Comparison of ENCODE assay signal across 23 cellular contexts in the genomic region with DNA sequence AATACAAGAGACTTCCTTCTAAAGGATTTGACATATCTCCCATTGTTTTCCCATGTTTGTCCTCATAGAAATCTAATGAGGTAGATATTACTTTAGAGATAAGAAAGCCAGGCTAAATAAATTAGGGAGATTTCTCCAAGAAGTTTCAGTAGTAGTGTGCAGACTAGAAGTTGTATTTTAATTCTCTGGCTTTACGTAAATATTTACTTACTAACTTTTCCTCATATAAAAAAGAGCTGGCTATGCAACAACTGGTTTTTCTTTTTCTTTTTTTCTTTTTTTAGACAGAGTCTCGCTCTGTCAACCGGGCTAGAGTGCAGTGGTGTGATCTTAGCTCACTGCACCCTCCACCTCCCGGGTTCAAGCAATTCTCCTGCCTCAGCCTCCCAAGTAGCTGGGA.
DNase-seq lines count a peak whose midpoint lies in the region; ATAC-seq and TF ChIP-seq lines count a peak whose summit lies in the region.
"Had no signal": no experiment of that assay in that cellular context is flagged by ENCODE, and none has a peak within 500 bp of the region (broad histone marks: within the 10 kb centered on the region; RNA-seq: fewer than 3 reads in every experiment).

No MANE protein-coding gene starts in this region.

- H3K9me3 ChIP-seq in OCI-LY3 (ENCODE audit: insufficient read depth, low read length) (0 out of 2 replicates have a peak, but pooled peaks cover 11% of the 10 kb centered on the region), esophagus muscularis mucosa (no peaks in the 10 kb centered on the region)
- H3K9me3 ChIP-seq: BE2C, right atrium auricular region had no signal

- intact Hi-C loops in activated CD8-positive, alpha-beta T cell treated with anti-CD3 and anti-CD28 coated beads for 36 hours (cut with micrococcal nuclease): no loop called here
- intact Hi-C loops in dorsolateral prefrontal cortex (cut with DNase I): no loop called here
- intact Hi-C loops in esophagus muscularis mucosa (cut with DNase I): no loop called here

- H3K27me3 ChIP-seq in OCI-LY3 (ENCODE audit: low read depth, low read length): no peaks in the 10 kb centered on the region
- no peaks in the 10 kb centered on the region for H3K27me3 ChIP-seq in dorsolateral prefrontal cortex
- H3K27me3 ChIP-seq in esophagus muscularis mucosa: no peaks in the 10 kb centered on the region
- H3K27me3 ChIP-seq: BE2C, heart left ventricle, right atrium auricular region had no signal

- CTCF ChIA-PET in activated CD8-positive, alpha-beta T cell treated with anti-CD3 and anti-CD28 coated beads for 36 hours (lab: Charles Lee): interaction anchor here (1.4 to 2.3 kb wide), 2 partner anchors 18 to 52 kb away, joined by 3 to 8 read pairs; no protein-coding TSS in a partner anchor
- CTCF ChIA-PET in activated CD8-positive, alpha-beta T cell treated with anti-CD3 and anti-CD28 coated beads, Interleukin-2, amount 10 ng/mL, durations not matched to agents 7 days and 5 days (lab: Charles Lee): interaction anchor here (1.2 kb wide), 1 partner anchor 52 kb away, joined by 3 read pairs; no protein-coding TSS in a partner anchor

- no peak for ATAC-seq in activated CD8-positive, alpha-beta T cell treated with anti-CD3 and anti-CD28 coated beads for 36 hours
- no peak for ATAC-seq in activated CD8-positive, alpha-beta T cell treated with anti-CD3 and anti-CD28 coated beads, Interleukin-2, amount 10 ng/mL, durations not matched to agents 7 days and 5 days
- no peak for ATAC-seq in stimulated activated naive B cell treated with anti-CD40 and anti-IgM and Interleukin-4, amounts not matched to agents 10 μg/mL and 1 μg/mL and 100 μg/mL, for 72 hours (replicated peaks)
- no peak for ATAC-seq in HG02571 (IDR thresholded peaks at IDR 0.05; ENCODE audit: unreplicated experiment)
- ATAC-seq: heart left ventricle had no signal

- H3K27me3 Mint-ChIP-seq in activated CD8-positive, alpha-beta T cell treated with anti-CD3 and anti-CD28 coated beads for 36 hours: no peaks in the 10 kb centered on the region
- H3K27me3 Mint-ChIP-seq in activated CD8-positive, alpha-beta T cell treated with anti-CD3 and anti-CD28 coated beads, Interleukin-2, amount 10 ng/mL, durations not matched to agents 7 days and 5 days (ENCODE audit: low read depth): no peaks in the 10 kb centered on the region
- no peaks in the 10 kb centered on the region for H3K27me3 Mint-ChIP-seq in stimulated activated naive B cell treated with anti-CD40 and anti-IgM and Interleukin-4, amounts not matched to agents 10 μg/mL and 1 μg/mL and 100 μg/mL, for 72 hours

- no peaks in the 10 kb centered on the region for H3K9me3 Mint-ChIP-seq in activated CD8-positive, alpha-beta T cell treated with anti-CD3 and anti-CD28 coated beads for 36 hours
- H3K9me3 Mint-ChIP-seq in activated CD8-positive, alpha-beta T cell treated with anti-CD3 and anti-CD28 coated beads, Interleukin-2, amount 10 ng/mL, durations not matched to agents 7 days and 5 days (ENCODE audit: insufficient read depth): peaks cover 6% of the 10 kb centered on the region
- peaks cover 15 to 19% of the 10 kb centered on the region in 2 donors for H3K9me3 Mint-ChIP-seq in stimulated activated naive B cell treated with anti-CD40 and anti-IgM and Interleukin-4, amounts not matched to agents 10 μg/mL and 1 μg/mL and 100 μg/mL, for 72 hours
- H3K9me3 Mint-ChIP-seq: activated T-helper 1 cell treated with anti-CD3 and anti-CD28 coated beads, Interleukin-12 subunit alpha, Interleukin-12 subunit beta, Interleukin-2, Interleukin-4 antibody, amounts not matched to agents 30 ng/mL and 10 ng/mL and 1 ng/mL, durations not matched to agents 14 hours and 24 hours and 36 hours had no signal

- H3K36me3 Mint-ChIP-seq in activated CD8-positive, alpha-beta T cell treated with anti-CD3 and anti-CD28 coated beads for 36 hours (ENCODE audit: low read depth): peaks cover 19% of the 10 kb centered on the region
- peaks cover 3% of the 10 kb centered on the region for H3K36me3 Mint-ChIP-seq in activated CD8-positive, alpha-beta T cell treated with anti-CD3 and anti-CD28 coated beads, Interleukin-2, amount 10 ng/mL, durations not matched to agents 7 days and 5 days (ENCODE audit: low read depth)
- peaks cover 29 to 37% of the 10 kb centered on the region in 2 donors for H3K36me3 Mint-ChIP-seq in stimulated activated naive B cell treated with anti-CD40 and anti-IgM and Interleukin-4, amounts not matched to agents 10 μg/mL and 1 μg/mL and 100 μg/mL, for 72 hours

- peak overlapping the region; percentile 13 for H3K27ac Mint-ChIP-seq in activated CD8-positive, alpha-beta T cell treated with anti-CD3 and anti-CD28 coated beads for 36 hours
- H3K27ac Mint-ChIP-seq in activated CD8-positive, alpha-beta T cell treated with anti-CD3 and anti-CD28 coated beads, Interleukin-2, amount 10 ng/mL, durations not matched to agents 7 days and 5 days: no peak overlapping the region
- H3K27ac Mint-ChIP-seq in stimulated activated naive B cell treated with anti-CD40 and anti-IgM and Interleukin-4, amounts not matched to agents 10 μg/mL and 1 μg/mL and 100 μg/mL, for 72 hours: peak overlapping the region; percentile 79

- no peak for TF ChIP-seq EP300 in esophagus muscularis mucosa (IDR thresholded peaks at IDR 0.05)

- H3K4me3 ChIP-seq in OCI-LY3 (ENCODE audit: low read length): no peak overlapping the region
- H3K4me3 ChIP-seq in dorsolateral prefrontal cortex: no peak overlapping the region
- no peak overlapping the region for H3K4me3 ChIP-seq in esophagus muscularis mucosa
- H3K4me3 ChIP-seq: heart left ventricle, PC-9, right atrium auricular region had no signal

- H3K4me1 ChIP-seq in OCI-LY3 (ENCODE audit: low read length): peaks cover 25% of the 10 kb centered on the region
- peaks cover 0 to 21% (median 21%) of the 10 kb centered on the region in 4 donors for H3K4me1 ChIP-seq in esophagus muscularis mucosa
- H3K4me1 ChIP-seq: BE2C, right atrium auricular region had no signal

- TF ChIP-seq CTCF in activated CD8-positive, alpha-beta T cell treated with anti-CD3 and anti-CD28 coated beads for 36 hours (IDR thresholded peaks at IDR 0.05): no peak
- no peak for TF ChIP-seq CTCF in OCI-LY3 (IDR thresholded peaks at IDR 0.05; ENCODE audit: low read depth, low read length)
- TF ChIP-seq CTCF in dorsolateral prefrontal cortex (IDR thresholded peaks at IDR 0.05 in 54 of 56, conservative IDR thresholded peaks at IDR 0.05 in 2 of 56; ENCODE audit: low read depth in 1 of 56, partially characterized antibody in 56 of 56): no peak
- TF ChIP-seq CTCF in esophagus muscularis mucosa (IDR thresholded peaks at IDR 0.05): no peak

- no peak overlapping the region for H3K9ac ChIP-seq in OCI-LY3 (ENCODE audit: low read length)

- H2AFZ ChIP-seq in OCI-LY3 (ENCODE audit: low read depth, low read length): no peak overlapping the region
- H2AFZ ChIP-seq: PC-9 had no signal

- H4K20me1 ChIP-seq in OCI-LY3 (ENCODE audit: insufficient read depth, low read length): no peaks in the 10 kb centered on the region

- no peak overlapping the region for H3K4me3 Mint-ChIP-seq in activated CD8-positive, alpha-beta T cell treated with anti-CD3 and anti-CD28 coated beads for 36 hours
- H3K4me3 Mint-ChIP-seq in activated CD8-positive, alpha-beta T cell treated with anti-CD3 and anti-CD28 coated beads, Interleukin-2, amount 10 ng/mL, durations not matched to agents 7 days and 5 days: no peak overlapping the region
- H3K4me3 Mint-ChIP-seq in stimulated activated naive B cell treated with anti-CD40 and anti-IgM and Interleukin-4, amounts not matched to agents 10 μg/mL and 1 μg/mL and 100 μg/mL, for 72 hours: no peak overlapping the region

- POLR2A ChIA-PET in activated CD8-positive, alpha-beta T cell treated with anti-CD3 and anti-CD28 coated beads for 36 hours (lab: Charles Lee): no interaction called here
- POLR2A ChIA-PET in activated CD8-positive, alpha-beta T cell treated with anti-CD3 and anti-CD28 coated beads, Interleukin-2, amount 10 ng/mL, durations not matched to agents 7 days and 5 days (lab: Charles Lee): no interaction called here

- H3K4me1 Mint-ChIP-seq in activated CD8-positive, alpha-beta T cell treated with anti-CD3 and anti-CD28 coated beads for 36 hours (ENCODE audit: low read depth): peaks cover 16% of the 10 kb centered on the region
- peaks cover 13% of the 10 kb centered on the region for H3K4me1 Mint-ChIP-seq in activated CD8-positive, alpha-beta T cell treated with anti-CD3 and anti-CD28 coated beads, Interleukin-2, amount 10 ng/mL, durations not matched to agents 7 days and 5 days (ENCODE audit: low read depth)
- peaks cover 15 to 25% of the 10 kb centered on the region in 2 donors for H3K4me1 Mint-ChIP-seq in stimulated activated naive B cell treated with anti-CD40 and anti-IgM and Interleukin-4, amounts not matched to agents 10 μg/mL and 1 μg/mL and 100 μg/mL, for 72 hours

- H3K27ac ChIP-seq in OCI-LY3 (ENCODE audit: low read length) (peak overlapping the region; percentile 81), dorsolateral prefrontal cortex (peak overlapping the region in 48 of 59 donors; percentile 2 to 76 (median 57)), esophagus muscularis mucosa (replicated peaks in 1 of 4) (peak overlapping the region in 1 of 4 donors; percentile 30)
- H3K27ac ChIP-seq: PC-9, right atrium auricular region, WERI-Rb-1 had no signal

- no peak for DNase-seq in activated CD8-positive, alpha-beta T cell treated with anti-CD3 and anti-CD28 coated beads for 36 hours
- DNase-seq in activated CD8-positive, alpha-beta T cell treated with anti-CD3 and anti-CD28 coated beads, Interleukin-2, amount 10 ng/mL, durations not matched to agents 7 days and 5 days: no peak
- DNase-seq in dorsolateral prefrontal cortex (no peak), NCI-H2196 treated with DMSO at 0.1 percent for 48 hours (lab: John Stamatoyannopoulos, UW; ENCODE audit: unreplicated experiment) (no peak), esophagus muscularis mucosa (ENCODE audit: extremely low spot score) (no peak)
- no peak for DNase-seq in stimulated activated naive B cell treated with anti-CD40 and anti-IgM and Interleukin-4, amounts not matched to agents 10 μg/mL and 1 μg/mL and 100 μg/mL, for 72 hours
- DNase-seq: activated CD4-positive, alpha-beta T cell treated with anti-CD3 and anti-CD28 coated beads, Interleukin-2, amount 50 U/mL, for 48 hours; BE2C; GDM1; GOT3; heart left ventricle; NCI-H1436 treated with DMSO at 0.1 percent for 48 hours; NCI-H2171 treated with DMSO at 0.1 percent for 48 hours; NCI-H748 treated with DMSO at 0.1 percent for 48 hours; nucleus accumbens; PC-9; SIG-M5; stimulated activated CD4-positive, alpha-beta T cell treated with anti-CD3 and anti-CD28 coated beads, Interleukin-15, amount 100 ng/mL, for 24 hours; WERI-Rb-1 had no signal

- H3K4me2 ChIP-seq in OCI-LY3 (ENCODE audit: low read length): peak overlapping the region; percentile 58
- H3K4me2 ChIP-seq: PC-9 had no signal

- no peaks in the 10 kb centered on the region for H3K79me2 ChIP-seq in OCI-LY3 (ENCODE audit: low read length)

- no peaks in the 10 kb centered on the region for H3K36me3 ChIP-seq in OCI-LY3 (replicated peaks; ENCODE audit: low read depth, low read length)
- peaks cover 0 to 24% (median 14%) of the 10 kb centered on the region in 4 donors for H3K36me3 ChIP-seq in esophagus muscularis mucosa
- H3K36me3 ChIP-seq: BE2C, WERI-Rb-1 had no signal

- TF ChIP-seq POLR2A in esophagus muscularis mucosa (IDR thresholded peaks at IDR 0.05; ENCODE audit: low read depth): no peak

- WGBS in esophagus muscularis mucosa: 89% methylated on average over 4 of the region's 4 CpGs
